In the genomic region with DNA sequence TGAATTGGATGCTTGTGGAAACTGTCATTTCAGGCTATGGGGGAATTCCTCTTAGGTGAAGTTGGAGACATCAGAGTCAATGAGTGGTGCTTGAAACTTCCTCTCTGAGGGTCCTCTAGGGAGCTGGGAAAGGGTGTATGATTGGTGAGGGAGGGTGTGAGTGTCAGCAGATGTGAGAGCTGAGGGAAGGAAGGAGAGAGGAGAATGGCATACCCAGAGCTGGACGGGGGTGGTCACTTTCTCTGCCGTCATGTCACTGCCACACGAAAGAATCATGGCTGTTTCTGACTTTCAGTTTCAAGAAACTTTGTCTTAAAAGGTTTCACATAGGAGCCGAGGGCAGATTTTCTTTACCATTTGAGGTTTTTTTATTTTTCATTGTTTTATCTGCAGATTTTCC, we compare ENCODE assay signal across 14 cellular contexts. TPM values are rescaled to one million over a fixed set of nuclear protein-coding genes. Genes with fewer than 3 reads are reported as not detected.
A peak's percentile ranks its signal among the peaks of the same experiment; 100 is the strongest.
DNase-seq lines count a peak whose midpoint lies in the region; ATAC-seq lines count a peak whose summit lies in the region.
"Had no signal": no experiment of that assay in that cellular context is flagged by ENCODE, and none has a peak within 500 bp of the region (broad histone marks: within the 10 kb centered on the region; RNA-seq: fewer than 3 reads in every experiment).

No MANE protein-coding gene starts in this region.

- no peaks in the 10 kb centered on the region for H3K4me1 ChIP-seq in CD4-positive, alpha-beta memory T cell (ENCODE audit: insufficient read depth, low read length)

- H3K9me3 ChIP-seq in CD4-positive, alpha-beta memory T cell (ENCODE audit: control insufficient read depth in 1 of 2, low read length in 2 of 2) = no peaks in the 10 kb centered on the region

- H3K4me3 ChIP-seq in CD4-positive, alpha-beta memory T cell (ENCODE audit: low read length in 2 of 2) = peak overlapping the region in 1 of 2 donors; percentile 22

- no peak overlapping the region for H3K27ac ChIP-seq in CD4-positive, alpha-beta memory T cell (ENCODE audit: low read depth, low read length)

- H3K4me3 Mint-ChIP-seq in CD4-positive, alpha-beta memory T cell = peak overlapping the region; percentile 67 to 79 (median 74)
- no peak overlapping the region for H3K4me3 Mint-ChIP-seq in activated naive CD8-positive, alpha-beta T cell treated with anti-CD3 and anti-CD28 coated beads for 36 hours
- H3K4me3 Mint-ChIP-seq: activated B cell treated with CpG ODN at 0.5 μM for 24 hours had no signal

- peaks cover 0 to 3% (median 0%) of the 10 kb centered on the region in 8 donors for H3K9me3 Mint-ChIP-seq in CD4-positive, alpha-beta memory T cell
- H3K9me3 Mint-ChIP-seq in activated naive CD8-positive, alpha-beta T cell treated with anti-CD3 and anti-CD28 coated beads for 36 hours = no peaks in the 10 kb centered on the region
- H3K9me3 Mint-ChIP-seq: activated B cell treated with CpG ODN at 0.5 μM for 24 hours had no signal

- POLR2A ChIA-PET in CD4-positive, alpha-beta memory T cell (lab: Charles Lee; ENCODE audit: partially characterized antibody) = no interaction called here

- H3K27me3 Mint-ChIP-seq in CD4-positive, alpha-beta memory T cell = no peaks in the 10 kb centered on the region
- H3K27me3 Mint-ChIP-seq in activated naive CD8-positive, alpha-beta T cell treated with anti-CD3 and anti-CD28 coated beads for 36 hours = no peaks in the 10 kb centered on the region
- H3K27me3 Mint-ChIP-seq: activated B cell treated with CpG ODN at 0.5 μM for 24 hours had no signal

- no peak for DNase-seq in CD4-positive, alpha-beta memory T cell
- no peak for DNase-seq in activated naive CD8-positive, alpha-beta T cell treated with anti-CD3 and anti-CD28 coated beads for 36 hours
- DNase-seq in NCI-H1105 treated with DMSO at 0.1 percent for 48 hours (lab: John Stamatoyannopoulos, UW) = no peak
- DNase-seq in amygdala (lab: John Stamatoyannopoulos, UW) = no peak
- no peak for DNase-seq in cerebellum (ENCODE audit: low spot score)
- DNase-seq in RKO (ENCODE audit: low spot score) = no peak
- DNase-seq: activated B cell treated with CpG ODN at 0.5 μM for 24 hours; activated gamma-delta T cell treated with Interleukin-2 at 50 U/mL for 16 hours; C1 segment of cervical spinal cord; GF-D8; NCI-H1436 treated with DMSO at 0.1 percent for 48 hours; stimulated activated naive CD8-positive, alpha-beta T cell treated with anti-CD3 and anti-CD28 coated beads, Interleukin-15, Interleukin-2, amounts not matched to agents 100 U/mL and 50 U/mL, for 24 hours had no signal

- peaks cover 49 to 50% of the 10 kb centered on the region in 2 donors for H3K36me3 Mint-ChIP-seq in CD4-positive, alpha-beta memory T cell
- peaks cover 18% of the 10 kb centered on the region for H3K36me3 Mint-ChIP-seq in activated naive CD8-positive, alpha-beta T cell treated with anti-CD3 and anti-CD28 coated beads for 36 hours

- peaks cover 17 to 28% (median 21%) of the 10 kb centered on the region in 4 donors for H3K4me1 Mint-ChIP-seq in CD4-positive, alpha-beta memory T cell
- peaks cover 9% of the 10 kb centered on the region for H3K4me1 Mint-ChIP-seq in activated naive CD8-positive, alpha-beta T cell treated with anti-CD3 and anti-CD28 coated beads for 36 hours

- no peaks in the 10 kb centered on the region for H3K36me3 ChIP-seq in CD4-positive, alpha-beta memory T cell (ENCODE audit: insufficient read depth, low read length)

- CTCF ChIA-PET in CD4-positive, alpha-beta memory T cell (lab: Charles Lee; ENCODE audit: partially characterized antibody) = interaction anchor here (2.2 kb wide), 1 partner anchor 11 kb away, joined by 6 read pairs; no protein-coding TSS in a partner anchor

- intact Hi-C loops in CD4-positive, alpha-beta memory T cell (cut with micrococcal nuclease) = no loop called here

- H3K27me3 ChIP-seq in CD4-positive, alpha-beta memory T cell (ENCODE audit: insufficient read depth, low read length) = no peaks in the 10 kb centered on the region

- H3K27ac Mint-ChIP-seq in CD4-positive, alpha-beta memory T cell = peak overlapping the region in 6 of 7 donors; percentile 6 to 93 (median 82)
- peak overlapping the region; percentile 23 for H3K27ac Mint-ChIP-seq in activated naive CD8-positive, alpha-beta T cell treated with anti-CD3 and anti-CD28 coated beads for 36 hours
- H3K27ac Mint-ChIP-seq: activated B cell treated with CpG ODN at 0.5 μM for 24 hours had no signal

- ATAC-seq in GM18867 (IDR thresholded peaks at IDR 0.05; ENCODE audit: unreplicated experiment) (peak; percentile 46), HG03064 (IDR thresholded peaks at IDR 0.05; ENCODE audit: low read depth, unreplicated experiment) (peak; percentile 31)
- ATAC-seq: stimulated activated naive CD8-positive, alpha-beta T cell treated with anti-CD3 and anti-CD28 coated beads, Interleukin-15, Interleukin-2, amounts not matched to agents 100 U/mL and 50 U/mL, for 24 hours had no signal

RNA-seq across cellular contexts. Expression of gene DEK, which starts 50.3 kb away (rescaled TPM):
- 100 to 1,000 TPM; 128 to 131 TPM for total RNA-seq in CD4-positive, alpha-beta memory T cell
- 10 to 100 TPM; 56.4 to 91.4 TPM for polyA plus RNA-seq in CD4-positive, alpha-beta memory T cell
- total RNA-seq in activated naive CD8-positive, alpha-beta T cell treated with anti-CD3 and anti-CD28 coated beads for 36 hours = 100 to 1,000 TPM; 223 to 241 TPM
- total RNA-seq in cerebellum = 127 TPM

RNA-seq across cellular contexts. Expression of gene KDM1B, which starts 58.8 kb away (rescaled TPM):
- total RNA-seq in CD4-positive, alpha-beta memory T cell = 10 to 100 TPM; 12.0 to 12.3 TPM
- under 1 TPM; 0.45 to 0.96 TPM for polyA plus RNA-seq in CD4-positive, alpha-beta memory T cell
- total RNA-seq in activated naive CD8-positive, alpha-beta T cell treated with anti-CD3 and anti-CD28 coated beads for 36 hours = 10 to 100 TPM; 11.8 to 12.0 TPM
- total RNA-seq in cerebellum = 35.3 TPM

RNA-seq across cellular contexts. Expression of gene TPMT, which starts 59.1 kb away (rescaled TPM):
- 1 to 10 TPM; 6.4 to 7.4 TPM for total RNA-seq in CD4-positive, alpha-beta memory T cell
- polyA plus RNA-seq in CD4-positive, alpha-beta memory T cell = 10 to 100 TPM; 10.2 to 18.3 TPM
- total RNA-seq in activated naive CD8-positive, alpha-beta T cell treated with anti-CD3 and anti-CD28 coated beads for 36 hours = 1 to 10 TPM; 8.2 TPM
- 6.0 TPM for total RNA-seq in cerebellum
